Comparison of ENCODE assay signal across 28 cellular contexts in genomic region chr15:86213420-86213819, GRCh38.
A peak's percentile ranks its signal among the peaks of the same experiment; 100 is the strongest.
DNase-seq lines count a peak whose midpoint lies in the region; ATAC-seq and TF ChIP-seq lines count a peak whose summit lies in the region.
"Had no signal": no experiment of that assay in that cellular context is flagged by ENCODE, and none has a peak within 500 bp of the region (broad histone marks: within the 10 kb centered on the region; RNA-seq: fewer than 3 reads in every experiment).

No MANE protein-coding gene starts in this region.

- TF ChIP-seq CTCF in BE2C (IDR thresholded peaks at IDR 0.05; ENCODE audit: low read depth, low read length): peak; percentile 13; the same call in 1 of the 2 replicates
- TF ChIP-seq CTCF in GM13977 (IDR thresholded peaks at IDR 0.05; ENCODE audit: extremely low read depth, insufficient read depth, missing control alignments): peak; percentile 13
- TF ChIP-seq CTCF in OCI-LY3 (IDR thresholded peaks at IDR 0.05; ENCODE audit: low read depth, low read length): peak; percentile 36
- TF ChIP-seq CTCF in foreskin keratinocyte (conservative IDR thresholded peaks at IDR 0.05): peak; percentile 27
- no peak for TF ChIP-seq CTCF in thyroid gland (IDR thresholded peaks at IDR 0.05)

- no peaks in the 10 kb centered on the region for H3K79me2 ChIP-seq in OCI-LY3 (ENCODE audit: low read length)

- H3K9ac ChIP-seq in OCI-LY3 (ENCODE audit: low read length): no peak overlapping the region

- H3K9me3 ChIP-seq in BE2C (no peaks in the 10 kb centered on the region; the same call in 1 of the 2 replicates), OCI-LY3 (ENCODE audit: insufficient read depth, low read length) (no peaks in the 10 kb centered on the region), thyroid gland (no peaks in the 10 kb centered on the region)
- H3K9me3 ChIP-seq: A549, vagina had no signal

- 58 to 65% methylated on average over 3 of the region's 3 CpGs for WGBS in thyroid gland, 2 donors

- no peaks in the 10 kb centered on the region for H4K20me1 ChIP-seq in OCI-LY3 (ENCODE audit: insufficient read depth, low read length)

- H3K4me3 ChIP-seq in BE2C (ENCODE audit: low read depth, low read length) (no peak overlapping the region), OCI-LY3 (ENCODE audit: low read length) (no peak overlapping the region), thyroid gland (replicated peaks in 1 of 3) (no peak overlapping the region)
- H3K4me3 ChIP-seq: A549, heart right ventricle, left lung, suprapubic skin, vagina had no signal

- H3K27me3 ChIP-seq in BE2C: no peaks in the 10 kb centered on the region
- H3K27me3 ChIP-seq in OCI-LY3 (ENCODE audit: low read depth, low read length): no peaks in the 10 kb centered on the region
- H3K27me3 ChIP-seq in foreskin keratinocyte: no peaks in the 10 kb centered on the region
- no peaks in the 10 kb centered on the region for H3K27me3 ChIP-seq in thyroid gland
- H3K27me3 ChIP-seq: brain microvascular endothelial cell, heart right ventricle, left lung, suprapubic skin, vagina had no signal

- DNase-seq in BE2C: no peak
- no peak for DNase-seq in GM13977 (ENCODE audit: low spot score)
- no peak for DNase-seq in foreskin keratinocyte
- no peak for DNase-seq in stimulated activated naive CD4-positive, alpha-beta T cell treated with Interleukin-2 at 50 U/mL for 16 hours (lab: John Stamatoyannopoulos, UW)
- DNase-seq in DMS114 treated with DMSO at 0.1 percent for 48 hours (lab: John Stamatoyannopoulos, UW; ENCODE audit: unreplicated experiment): no peak
- no peak for DNase-seq in EL
- no peak for DNase-seq in thyroid gland
- DNase-seq: activated CD4-positive, alpha-beta T cell treated with anti-CD3 and anti-CD28 coated beads, Interleukin-2, amount 10 ng/mL, durations not matched to agents 7 days and 5 days; activated CD8-positive, alpha-beta memory T cell treated with anti-CD3 and anti-CD28 coated beads, Interleukin-2, amount 10 ng/mL, durations not matched to agents 7 days and 5 days; activated naive CD4-positive, alpha-beta T cell treated with anti-CD3 and anti-CD28 coated beads for 36 hours; brain microvascular endothelial cell; effector CD4-positive, alpha-beta T cell; erythroblast; heart right ventricle; Kasumi-1; left lung; naive thymus-derived CD4-positive, alpha-beta T cell; NCI-H1417 treated with DMSO at 0.1 percent for 48 hours; NCI-H2107; PC-3; retina; stimulated activated CD4-positive, alpha-beta T cell treated with anti-CD3 and anti-CD28 coated beads, Interleukin-2, amount 100 ng/mL, for 48 hours; T-helper 2 cell had no signal

- in situ Hi-C loops in GM13977 (cut with MboI; ENCODE audit: low pct_unique_long_range_greater_than_20kb, low sequenced_read_pairs, unreplicated experiment): no loop called here

- no peak overlapping the region for H3K4me2 ChIP-seq in OCI-LY3 (ENCODE audit: low read length)
- H3K4me2 ChIP-seq: A549 had no signal

- H3K4me1 ChIP-seq in BE2C (no peaks in the 10 kb centered on the region), OCI-LY3 (ENCODE audit: low read length) (no peaks in the 10 kb centered on the region; the same call in 1 of the 2 replicates), foreskin keratinocyte (no peaks in the 10 kb centered on the region), thyroid gland (no peaks in the 10 kb centered on the region)
- H3K4me1 ChIP-seq: A549, heart right ventricle, left lung, suprapubic skin, vagina had no signal

- TF ChIP-seq POLR2A in thyroid gland (IDR thresholded peaks at IDR 0.05): no peak

- ATAC-seq in foreskin keratinocyte: no peak
- ATAC-seq: A549; activated CD8-positive, alpha-beta memory T cell treated with anti-CD3 and anti-CD28 coated beads, Interleukin-2, amount 10 ng/mL, durations not matched to agents 7 days and 5 days; heart right ventricle; left lung; naive thymus-derived CD4-positive, alpha-beta T cell; PC-3; stimulated activated effector memory CD8-positive, alpha-beta T cell treated with anti-CD3 and anti-CD28 coated beads, Interleukin-12 subunit alpha, Interleukin-12 subunit beta, amount 100 ng/mL, for 72 hours had no signal

- intact Hi-C loops in thyroid gland (cut with DNase I): no loop called here

- H3K27ac ChIP-seq in OCI-LY3 (ENCODE audit: low read length): no peak overlapping the region
- no peak overlapping the region for H3K27ac ChIP-seq in foreskin keratinocyte
- H3K27ac ChIP-seq in thyroid gland: no peak overlapping the region
- H3K27ac ChIP-seq: A549, brain microvascular endothelial cell, heart right ventricle, left lung, suprapubic skin, vagina had no signal

- H3K36me3 ChIP-seq in BE2C: no peaks in the 10 kb centered on the region
- H3K36me3 ChIP-seq in OCI-LY3 (replicated peaks; ENCODE audit: low read depth, low read length): no peaks in the 10 kb centered on the region
- H3K36me3 ChIP-seq in thyroid gland: no peaks in the 10 kb centered on the region
- H3K36me3 ChIP-seq: brain microvascular endothelial cell, heart right ventricle, left lung, suprapubic skin, vagina had no signal

- no peak overlapping the region for H2AFZ ChIP-seq in OCI-LY3 (ENCODE audit: low read depth, low read length)

Comparison
In these comparisons a context has a peak if more than half of its experiments do, and no peak if none do; other contexts are left out.
1. CTCF ChIP-seq: peak in BE2C (single experiment), GM13977 (single experiment), OCI-LY3 (single experiment) and foreskin keratinocyte (single experiment); none in thyroid gland (0 of 6).